ENCODE assay signal across 17 cellular contexts in the genomic region with DNA sequence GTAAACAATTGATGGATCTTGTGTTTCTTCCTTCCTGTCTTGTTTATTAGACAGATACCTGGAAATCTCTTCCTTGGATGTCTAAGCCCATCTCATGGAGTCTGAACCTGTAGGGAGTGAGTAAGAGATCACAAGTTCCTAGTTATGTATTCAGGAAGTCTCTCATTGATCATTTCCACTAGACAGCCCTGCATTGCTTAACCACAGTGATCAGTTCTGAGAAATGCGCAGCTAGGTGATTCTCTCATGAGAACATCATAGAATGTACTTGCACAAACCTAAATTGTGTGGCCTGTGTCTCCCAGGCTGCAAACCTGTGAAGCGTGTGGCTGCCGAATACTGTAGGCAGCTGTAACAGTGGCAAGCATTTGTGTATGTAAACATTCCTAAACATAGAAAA. TPM values are rescaled to one million over a fixed set of nuclear protein-coding genes. Genes with fewer than 3 reads are reported as not detected.
A peak's percentile ranks its signal among the peaks of the same experiment; 100 is the strongest.
DNase-seq lines count a peak whose midpoint lies in the region; ATAC-seq and TF ChIP-seq lines count a peak whose summit lies in the region.
"Had no signal": no experiment of that assay in that cellular context is flagged by ENCODE, and none has a peak within 500 bp of the region (broad histone marks: within the 10 kb centered on the region; RNA-seq: fewer than 3 reads in every experiment).

No MANE protein-coding gene starts in this region.

- no peak overlapping the region for H3K4me2 ChIP-seq in IMR-90 (ENCODE audit: low read depth, low read length)

- CTCF ChIA-PET in activated CD8-positive, alpha-beta memory T cell treated with anti-CD3 and anti-CD28 coated beads, Interleukin-2, amount 10 ng/mL, durations not matched to agents 7 days and 5 days (lab: Charles Lee), result interaction anchor here (1.3 kb wide), 1 partner anchor 172 kb away, joined by 3 read pairs; no protein-coding TSS in a partner anchor
- CTCF ChIA-PET in IMR-90 (lab: Yijun Ruan, JAX), result no interaction called here

- peaks cover 3% of the 10 kb centered on the region for H3K9me3 ChIP-seq in IMR-90 (ENCODE audit: control insufficient read depth, insufficient read depth, low read length)
- H3K9me3 ChIP-seq in right cardiac atrium (ENCODE audit: control insufficient read depth, low read length), result no peaks in the 10 kb centered on the region
- H3K9me3 ChIP-seq in colonic mucosa, result no peaks in the 10 kb centered on the region
- H3K9me3 ChIP-seq: thoracic aorta had no signal

- H2AK9ac ChIP-seq in IMR-90 (replicated peaks; ENCODE audit: low read depth, low read length, poor library complexity), result no peak overlapping the region

- TF ChIP-seq POLR2A in IMR-90 (IDR thresholded peaks at IDR 0.05; ENCODE audit: low read depth, low read length), result no peak

- H3K4me1 ChIP-seq in IMR-90 (ENCODE audit: control insufficient read depth, insufficient read depth, low read length) (peaks cover 5% of the 10 kb centered on the region), right cardiac atrium (ENCODE audit: control insufficient read depth, insufficient read depth, low read length) (peaks cover 5% of the 10 kb centered on the region), colonic mucosa (no peaks in the 10 kb centered on the region)

- H3K23ac ChIP-seq in IMR-90 (ENCODE audit: low read depth, low read length), result no peak overlapping the region

- peak; percentile 83 for ATAC-seq in activated CD8-positive, alpha-beta memory T cell treated with anti-CD3 and anti-CD28 coated beads, Interleukin-2, amount 10 ng/mL, durations not matched to agents 7 days and 5 days
- ATAC-seq in IMR-90 (ENCODE audit: low read depth) (no peak), GM19463 (IDR thresholded peaks at IDR 0.05; ENCODE audit: unreplicated experiment) (no peak), right cardiac atrium (no peak)
- ATAC-seq: CD8-positive, alpha-beta T cell had no signal

- H3K9ac ChIP-seq in IMR-90 (ENCODE audit: low read depth, low read length), result no peak overlapping the region
- no peak overlapping the region for H3K9ac ChIP-seq in colonic mucosa (ENCODE audit: low read depth in 2 of 2, low read length in 2 of 2)

- no peak for TF ChIP-seq RAD21 in IMR-90 (IDR thresholded peaks at IDR 0.05; ENCODE audit: low read length)

- peaks cover 41% of the 10 kb centered on the region in 2 experiments for H3K79me1 ChIP-seq in IMR-90 (ENCODE audit: low read depth in 1 of 2, low read length in 2 of 2)

- intact Hi-C loops in IMR-90 (cut with micrococcal nuclease), result no loop called here
- intact Hi-C loops in right cardiac atrium (cut with DNase I), result no loop called here
- intact Hi-C loops in colonic mucosa (cut with DNase I), result no loop called here

- no TSS peak for BruUV-seq in IMR-90 (replicated peaks; lab: Mats Ljungman, UMichigan)

- H2BK20ac ChIP-seq in IMR-90 (ENCODE audit: low read depth, low read length), result no peak overlapping the region

- no peak overlapping the region for H3K4me3 Mint-ChIP-seq in activated CD8-positive, alpha-beta memory T cell treated with anti-CD3 and anti-CD28 coated beads, Interleukin-2, amount 10 ng/mL, durations not matched to agents 7 days and 5 days
- H3K4me3 Mint-ChIP-seq: CD8-positive, alpha-beta T cell; dendritic cell treated with granulocyte-macrophage colony-stimulating factor and Interleukin-4, amounts not matched to agents 40 ng/mL and 50 ng/mL, for 4 days had no signal

- no peaks in the 10 kb centered on the region for H3K27me3 Mint-ChIP-seq in activated CD8-positive, alpha-beta memory T cell treated with anti-CD3 and anti-CD28 coated beads, Interleukin-2, amount 10 ng/mL, durations not matched to agents 7 days and 5 days
- H3K27me3 Mint-ChIP-seq: dendritic cell treated with granulocyte-macrophage colony-stimulating factor and Interleukin-4, amounts not matched to agents 40 ng/mL and 50 ng/mL, for 4 days had no signal

- no peak overlapping the region for H3K18ac ChIP-seq in IMR-90 (ENCODE audit: low read depth, low read length)

- no peak overlapping the region for H4K5ac ChIP-seq in IMR-90 (ENCODE audit: low read depth, low read length)

- POLR2A ChIA-PET in IMR-90 (lab: Charles Lee; ENCODE audit: unreplicated experiment), result no interaction called here

- H3K36me3 ChIP-seq in IMR-90 (ENCODE audit: control insufficient read depth, insufficient read depth, low read length) (peaks cover 38% of the 10 kb centered on the region), colonic mucosa (peaks cover 6% of the 10 kb centered on the region)

- H4K8ac ChIP-seq in IMR-90 (ENCODE audit: low read depth in 2 of 2, low read length in 2 of 2), result no peak overlapping the region

- peaks cover 40% of the 10 kb centered on the region for H3K4me1 Mint-ChIP-seq in activated CD8-positive, alpha-beta memory T cell treated with anti-CD3 and anti-CD28 coated beads, Interleukin-2, amount 10 ng/mL, durations not matched to agents 7 days and 5 days

- WGBS in IMR-90 (ENCODE audit: extremely low coverage in 2 of 2, insufficient read length in 1 of 2), 2 experiments, result no CpG with 5 or more reads among the region's 3 CpGs
- 99% methylated on average over 3 of the region's 3 CpGs for WGBS in right cardiac atrium

- no peak overlapping the region for H3K56ac ChIP-seq in IMR-90 (ENCODE audit: extremely low read depth, insufficient read depth, low read length)

- no peak overlapping the region for H3K14ac ChIP-seq in IMR-90 (replicated peaks; ENCODE audit: low read depth, low read length)

- H4K20me1 ChIP-seq in IMR-90 (ENCODE audit: insufficient read depth, low read length), result peaks cover 14% of the 10 kb centered on the region

- H3K27ac ChIP-seq in IMR-90 (ENCODE audit: insufficient read depth, low read length) (no peak overlapping the region), right cardiac atrium (ENCODE audit: low read length) (no peak overlapping the region), colonic mucosa (no peak overlapping the region)
- H3K27ac ChIP-seq: thoracic aorta had no signal

- H2AFZ ChIP-seq in IMR-90 (replicated peaks; ENCODE audit: low read length, poor library complexity), result no peak overlapping the region

- H3K4me3 ChIP-seq in IMR-90 (ENCODE audit: insufficient read depth, low read depth, low read length), result no peak overlapping the region
- no peak overlapping the region for H3K4me3 ChIP-seq in choroid plexus epithelial cell (ENCODE audit: low read depth, low read length)
- H3K4me3 ChIP-seq in right cardiac atrium (ENCODE audit: low read length), result no peak overlapping the region
- no peak overlapping the region for H3K4me3 ChIP-seq in colonic mucosa
- H3K4me3 ChIP-seq: heart right ventricle, thoracic aorta had no signal

- H4K91ac ChIP-seq in IMR-90 (ENCODE audit: insufficient read depth, low read depth, low read length), result no peak overlapping the region

- no peak overlapping the region for H2BK120ac ChIP-seq in IMR-90 (ENCODE audit: low read depth, low read length)

- in situ Hi-C loops in IMR-90 (cut with MboI; ENCODE audit: low sequenced_read_pairs), result no loop called here

- no peak overlapping the region for H3K4ac ChIP-seq in IMR-90 (ENCODE audit: low read depth, low read length)

- peaks cover 4% of the 10 kb centered on the region for H3K9me3 Mint-ChIP-seq in activated CD8-positive, alpha-beta memory T cell treated with anti-CD3 and anti-CD28 coated beads, Interleukin-2, amount 10 ng/mL, durations not matched to agents 7 days and 5 days (ENCODE audit: low read depth)
- H3K9me3 Mint-ChIP-seq: CD8-positive, alpha-beta T cell had no signal

- H3K27me3 ChIP-seq in IMR-90 (ENCODE audit: control insufficient read depth, insufficient read depth, low read length), result no peaks in the 10 kb centered on the region
- H3K27me3 ChIP-seq in right cardiac atrium (ENCODE audit: control insufficient read depth, insufficient read depth), result no peaks in the 10 kb centered on the region
- H3K27me3 ChIP-seq in colonic mucosa, result no peaks in the 10 kb centered on the region
- H3K27me3 ChIP-seq: heart right ventricle had no signal

- DNase-seq in activated CD8-positive, alpha-beta memory T cell treated with anti-CD3 and anti-CD28 coated beads, Interleukin-2, amount 10 ng/mL, durations not matched to agents 7 days and 5 days, result peak; percentile 66
- DNase-seq in activated CD8-positive, alpha-beta memory T cell treated with anti-CD3 and anti-CD28 coated beads, Interleukin-2, amount 50 U/mL, for 48 hours, result no peak
- DNase-seq in IMR-90 (peak; percentile 2), choroid plexus epithelial cell (ENCODE audit: low read depth) (peak; percentile 11), renal cortical epithelial cell (ENCODE audit: low read depth) (peak; percentile 40), right cardiac atrium (no peak), colonic mucosa (no peak)
- DNase-seq: anterior cingulate cortex; CD8-positive, alpha-beta T cell; HCEC 1CT; heart right ventricle; KBM-7; NCI-H510A; posterior cingulate gyrus had no signal

- H2AK5ac ChIP-seq in IMR-90 (ENCODE audit: low read depth, low read length), result no peak overlapping the region

- peaks cover 40% of the 10 kb centered on the region for H3K36me3 Mint-ChIP-seq in activated CD8-positive, alpha-beta memory T cell treated with anti-CD3 and anti-CD28 coated beads, Interleukin-2, amount 10 ng/mL, durations not matched to agents 7 days and 5 days

- H2BK15ac ChIP-seq in IMR-90 (ENCODE audit: low read depth, low read length), result no peak overlapping the region

- peaks cover 3% of the 10 kb centered on the region; the same call in 1 of the 2 replicates for H3K9me1 ChIP-seq in IMR-90 (ENCODE audit: insufficient read depth, low read length)

- TF ChIP-seq CTCF in IMR-90 (conservative IDR thresholded peaks at IDR 0.05; ENCODE audit: low read depth, low read length) (no peak), choroid plexus epithelial cell (conservative IDR thresholded peaks at IDR 0.05; ENCODE audit: low read depth, low read length) (no peak), colonic mucosa (IDR thresholded peaks at IDR 0.05) (no peak)

- H3K27ac Mint-ChIP-seq in activated CD8-positive, alpha-beta memory T cell treated with anti-CD3 and anti-CD28 coated beads, Interleukin-2, amount 10 ng/mL, durations not matched to agents 7 days and 5 days, result peak overlapping the region; percentile 78
- H3K27ac Mint-ChIP-seq: CD8-positive, alpha-beta T cell had no signal

- no peak overlapping the region for H2BK5ac ChIP-seq in IMR-90 (ENCODE audit: low read depth, low read length, poor library complexity, severe bottlenecking)

- dilution Hi-C loops in IMR-90 (cut with HindIII; ENCODE audit: low sequenced_read_pairs, unreplicated experiment), result no loop called here

RNA-seq across cellular contexts. Expression of a gene that starts 39.1 kb away (rescaled TPM):
- total RNA-seq in activated CD8-positive, alpha-beta memory T cell treated with anti-CD3 and anti-CD28 coated beads, Interleukin-2, amount 10 ng/mL, durations not matched to agents 7 days and 5 days, result 10 to 100 TPM; 20.4 to 26.0 TPM
- total RNA-seq in IMR-90 (2012; rRNA removed) (20.8 and 28.0 TPM in 2 replicates), renal cortical epithelial cell (12.0 and 34.6 TPM in 2 replicates), right cardiac atrium (10 to 100 TPM; 25.8 to 31.9 (median 29.5) TPM), colonic mucosa (10 to 100 TPM; 25.1 to 28.5 TPM)
- polyA plus RNA-seq in IMR-90 (2012; rRNA removed) (12.6 and 15.3 TPM in 2 replicates), right cardiac atrium (10.7 TPM)
- 5.5 and 6.1 TPM in 2 replicates for polyA plus RNA-seq in IMR-90 (2012; cell fraction: cytosol; rRNA removed)
- polyA plus RNA-seq in IMR-90 (2012; cell fraction: nucleus; rRNA removed; ENCODE audit: low replicate concordance), result 6.5 and 20.3 TPM in 2 replicates

RNA-seq across cellular contexts. Expression of a gene that starts 54.8 kb away (rescaled TPM):
- total RNA-seq in activated CD8-positive, alpha-beta memory T cell treated with anti-CD3 and anti-CD28 coated beads, Interleukin-2, amount 10 ng/mL, durations not matched to agents 7 days and 5 days, result 1 to 10 TPM in 1 of 2 experiments, under 1 TPM in 1; 0.37 to 1.2 TPM
- total RNA-seq in IMR-90 (2012; rRNA removed) (under 0.01 TPM in 2 replicates), renal cortical epithelial cell (0.15 and 2.1 TPM in 2 replicates), right cardiac atrium (10 to 100 TPM; 23.9 to 29.2 (median 27.0) TPM), colonic mucosa (10 to 100 TPM; 16.1 to 26.8 TPM)
- polyA plus RNA-seq in IMR-90 (2012; rRNA removed) (0.17 and 0.31 TPM in 2 replicates), right cardiac atrium (25.8 TPM)
- polyA plus RNA-seq in IMR-90 (2012; cell fraction: cytosol; rRNA removed), result 0.40 TPM in 2 replicates
- 1.1 and 1.4 TPM in 2 replicates for polyA plus RNA-seq in IMR-90 (2012; cell fraction: nucleus; rRNA removed; ENCODE audit: low replicate concordance)

Comparison
In these comparisons a context has a peak if more than half of its experiments do, and no peak if none do; other contexts are left out.
1. DNase-seq: peak in activated CD8-positive, alpha-beta memory T cell treated with anti-CD3 and anti-CD28 coated beads, Interleukin-2, amount 10 ng/mL, durations not matched to agents 7 days and 5 days (single experiment), IMR-90 (single experiment), choroid plexus epithelial cell (single experiment) and renal cortical epithelial cell (single experiment); none in activated CD8-positive, alpha-beta memory T cell treated with anti-CD3 and anti-CD28 coated beads, Interleukin-2, amount 50 U/mL, for 48 hours (single experiment), right cardiac atrium (0 of 3) and colonic mucosa (single experiment).